In the genomic region with DNA sequence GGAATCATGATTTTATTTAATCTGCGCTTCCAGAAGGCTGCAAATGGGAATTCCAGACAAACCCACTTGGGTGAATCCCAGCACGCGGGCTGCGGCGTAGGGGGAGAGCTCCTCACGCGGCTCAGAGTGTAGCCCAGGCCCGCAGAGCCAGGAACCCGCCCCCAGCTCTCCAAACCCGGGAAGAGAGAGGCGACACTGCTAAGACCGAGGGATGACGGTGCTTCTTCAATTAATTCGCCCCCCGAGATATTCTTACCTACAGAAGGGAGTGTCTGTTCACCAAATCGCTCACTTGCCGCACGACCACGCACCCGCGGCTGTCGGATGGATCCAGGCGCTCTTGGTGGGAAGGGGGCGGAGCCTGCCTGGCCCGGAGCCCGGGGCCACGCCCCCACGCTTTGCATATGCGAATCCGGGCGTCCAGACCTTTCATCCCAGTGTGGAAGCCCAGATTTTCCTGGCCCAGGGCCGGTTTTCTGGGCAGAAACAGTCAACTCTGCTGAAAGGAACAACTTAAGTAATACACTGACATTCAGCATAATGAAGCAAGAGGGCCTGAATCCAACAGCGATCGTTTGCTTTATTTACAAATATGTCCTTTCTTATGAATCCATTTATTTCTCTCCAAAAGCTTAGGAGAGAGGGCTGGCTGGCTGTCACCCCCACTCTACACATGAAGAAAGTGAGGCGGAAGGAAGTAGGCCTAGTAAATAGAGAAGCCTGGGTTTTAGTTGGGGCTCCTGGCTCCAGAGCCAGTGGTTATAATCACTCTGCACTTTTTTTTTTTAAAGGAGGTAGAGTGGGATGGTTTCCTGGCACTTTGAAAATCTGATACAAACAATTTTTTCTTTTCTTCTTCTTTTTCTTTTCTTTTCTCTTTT, we compare ENCODE assay signal across 8 cellular contexts. TPM values are rescaled to one million over a fixed set of nuclear protein-coding genes. Genes with fewer than 3 reads are reported as not detected.
DNase-seq lines count a peak whose midpoint lies in the region; ATAC-seq, FAIRE-seq and TF ChIP-seq lines count a peak whose summit lies in the region.

TSS of gene SLC19A3 (minus strand) at position 342 of the 881 bp plus-strand sequence. CDS start 15,710 bp downstream, outside the sequence.

- no peaks in the 10 kb centered on the region for H3K4me1 ChIP-seq in cardiac muscle cell (ENCODE audit: low read depth)

- ATAC-seq in HG03432 (IDR thresholded peaks at IDR 0.05; ENCODE audit: unreplicated experiment) (no peak), GM18870 (IDR thresholded peaks at IDR 0.05; ENCODE audit: unreplicated experiment) (no peak)

- peak within 1 kb of the TSS; percentile 31 for H3K27ac ChIP-seq in adipose tissue (ENCODE audit: low read depth, low read length)
- H3K27ac ChIP-seq in cardiac muscle cell: no peak within 1 kb of the TSS

- FAIRE-seq in GM19239 (lab: Jason Lieb, UNC): no peak

- peak within 1 kb of the TSS; percentile 31 for H3K4me3 ChIP-seq in cardiac muscle cell

- WGBS in adipose tissue, 3 donors: 3 to 7% (median 4%) methylated on average over 35 of the region's 35 CpGs

- peaks cover 10% of the 10 kb centered on the region for H3K27me3 ChIP-seq in cardiac muscle cell

- H3K36me3 ChIP-seq in cardiac muscle cell: no peaks in the 10 kb centered on the region

- peak; percentile 81 for DNase-seq in ACHN
- DNase-seq in HCEC 1CT: peak; percentile 59
- peak; percentile 80 to 98 for DNase-seq in cardiac muscle cell (ENCODE audit: low read depth in 1 of 2, low spot score in 1 of 2)
- DNase-seq in nucleus accumbens (lab: John Stamatoyannopoulos, UW): peak; percentile 9 to 87 (median 65)
- no peak for DNase-seq in GM19239 (ENCODE audit: insufficient read length, low spot score)

- no peaks in the 10 kb centered on the region for H3K9me3 ChIP-seq in cardiac muscle cell (ENCODE audit: low read depth)

- peak; percentile 4 for TF ChIP-seq CTCF in cardiac muscle cell (IDR thresholded peaks at IDR 0.05; ENCODE audit: low read depth, low read length)

- in situ Hi-C loops in ACHN (cut with HindIII; ENCODE audit: low pct_ligation_motif_present, low pct_unique_long_range_greater_than_20kb, low sequenced_read_pairs): no loop called here

RNA-seq across cellular contexts. Expression of gene SLC19A3, which starts in this region (rescaled TPM):
- polyA plus RNA-seq in adipose tissue (100 to 1,000 TPM in 1 of 3 donors, 10 to 100 TPM in 1, 1 to 10 TPM in 1; 2.1 to 114 (median 76.7) TPM), cardiac muscle cell (0.35 TPM in 1 of 2 replicates, not detected in the other)
- 0.04 and 0.12 TPM in 2 replicates for total RNA-seq in cardiac muscle cell

Comparison
In these comparisons a context has a peak if more than half of its experiments do, and no peak if none do; other contexts are left out.
1. Peak in DNase-seq and H3K4me3 ChIP-seq in cardiac muscle cell; RNA of the gene not detected or under 1 TPM.